ENCODE assay signal across 13 cellular contexts in the genomic region with DNA sequence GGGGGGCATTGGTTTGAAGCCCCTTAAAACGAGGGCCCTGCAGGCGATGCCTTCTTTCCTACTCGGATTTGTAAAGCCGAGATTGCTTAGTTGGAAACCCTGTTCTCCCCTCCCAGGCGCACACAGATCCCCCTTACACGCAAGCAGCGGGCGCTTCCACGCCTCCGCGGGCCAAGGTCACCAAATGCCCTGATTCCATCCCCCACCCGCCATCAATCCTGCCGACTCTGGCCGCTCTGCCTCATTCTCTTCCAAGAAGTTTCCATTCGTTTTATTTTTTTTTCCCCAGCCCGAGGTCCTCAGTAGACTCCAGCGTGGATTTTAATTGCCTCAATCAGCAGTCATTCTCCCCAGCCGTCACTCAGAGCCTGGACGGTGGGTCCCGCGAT. TPM values are rescaled to one million over a fixed set of nuclear protein-coding genes. Genes with fewer than 3 reads are reported as not detected.
DNase-seq lines count a peak whose midpoint lies in the region; ATAC-seq and TF ChIP-seq lines count a peak whose summit lies in the region.
"Had no signal": no experiment of that assay in that cellular context is flagged by ENCODE, and none has a peak within 500 bp of the region (broad histone marks: within the 10 kb centered on the region; RNA-seq: fewer than 3 reads in every experiment).

No MANE protein-coding gene starts in this region.

- peaks cover 99% of the 10 kb centered on the region for H3K27me3 ChIP-seq in HUES64 (ENCODE audit: insufficient read depth, low read length)

- under 1% methylated on average over 21 of the region's 21 CpGs for WGBS in HUES64

- CTCF ChIA-PET in RWPE1 (lab: Yijun Ruan, JAX), result no interaction called here

- H3K4me1 ChIP-seq in HUES64 (ENCODE audit: insufficient read depth, low read length), result peaks cover 37% of the 10 kb centered on the region

- H3K27ac ChIP-seq in HUES64 (ENCODE audit: low read depth, low read length) (no peak overlapping the region), cingulate gyrus (ENCODE audit: low read depth, low read length) (peak overlapping the region; percentile 19), RWPE1 (no peak overlapping the region)

- H3K9ac ChIP-seq in HUES64 (ENCODE audit: low read depth, low read length), result peak overlapping the region; percentile 34

- H3K36me3 Mint-ChIP-seq in neural crest cell (ENCODE audit: low read depth), result no peaks in the 10 kb centered on the region

- peak overlapping the region; percentile 53 for H3K4me3 ChIP-seq in HUES64 (ENCODE audit: low read length)

- no peak overlapping the region for H3K27ac Mint-ChIP-seq in neural crest cell (ENCODE audit: unreplicated experiment)
- H3K27ac Mint-ChIP-seq: dendritic cell treated with granulocyte-macrophage colony-stimulating factor and Interleukin-4, amounts not matched to agents 40 ng/mL and 50 ng/mL, for 4 days had no signal

- peaks cover 26% of the 10 kb centered on the region for H3K27me3 Mint-ChIP-seq in neural crest cell (ENCODE audit: low read depth)

- no peaks in the 10 kb centered on the region for H3K9me3 Mint-ChIP-seq in neural crest cell
- H3K9me3 Mint-ChIP-seq: activated T-helper 1 cell treated with anti-CD3 and anti-CD28 coated beads, Interleukin-12 subunit alpha, Interleukin-12 subunit beta, Interleukin-2, Interleukin-4 antibody, amounts not matched to agents 30 ng/mL and 10 ng/mL and 1 ng/mL, durations not matched to agents 14 hours and 24 hours and 36 hours; dendritic cell treated with granulocyte-macrophage colony-stimulating factor and Interleukin-4, amounts not matched to agents 40 ng/mL and 50 ng/mL, for 4 days had no signal

- POLR2A ChIA-PET in RWPE1 (lab: Yijun Ruan, JAX; ENCODE audit: low non-redundant PET), result no interaction called here

- ATAC-seq in HG03457 (IDR thresholded peaks at IDR 0.05; ENCODE audit: unreplicated experiment), result no peak
- ATAC-seq: PC-3 had no signal

- no peaks in the 10 kb centered on the region for H3K36me3 ChIP-seq in HUES64 (ENCODE audit: insufficient read depth, low read length)

- H3K4me3 Mint-ChIP-seq in neural crest cell, result peak overlapping the region; percentile 47
- H3K4me3 Mint-ChIP-seq: activated T-helper 1 cell treated with anti-CD3 and anti-CD28 coated beads, Interleukin-12 subunit alpha, Interleukin-12 subunit beta, Interleukin-2, Interleukin-4 antibody, amounts not matched to agents 30 ng/mL and 10 ng/mL and 1 ng/mL, durations not matched to agents 14 hours and 24 hours and 36 hours had no signal

- H3K9me3 ChIP-seq in HUES64 (ENCODE audit: insufficient read depth, low read depth, low read length), result no peaks in the 10 kb centered on the region

- H3K4me1 Mint-ChIP-seq in neural crest cell, result peaks cover 37% of the 10 kb centered on the region

- DNase-seq in NCI-H1436 (lab: John Stamatoyannopoulos, UW) (peak; percentile 64), NCI-H1436 treated with DMSO at 0.1 percent for 48 hours (lab: John Stamatoyannopoulos, UW) (no peak), neural crest cell (ENCODE audit: low read depth, low spot score) (no peak), SK-N-DZ (ENCODE audit: low spot score) (no peak), RWPE1 (ENCODE audit: low spot score) (no peak)
- DNase-seq: 8988T, NCI-H1694, PC-3 had no signal

- TF ChIP-seq CTCF in neural crest cell (conservative IDR thresholded peaks at IDR 0.05), result no peak
- no peak for TF ChIP-seq CTCF in RWPE1 (conservative IDR thresholded peaks at IDR 0.05; ENCODE audit: low read depth)

RNA-seq across cellular contexts. Expression of gene GAD2, which starts 1.0 kb away (rescaled TPM):
- 2.3 TPM for polyA plus RNA-seq in HUES64 (2013, experiment 1 of 2)
- polyA plus RNA-seq in HUES64 (2013, experiment 2 of 2), result 1.4 TPM
- 0.14 TPM in 1 of 2 replicates, not detected in the other for total RNA-seq in neural crest cell
- not detected in 2 replicates for polyA plus RNA-seq in SK-N-DZ (2014; cell fraction: cytosol; rRNA removed)
- not detected in 2 replicates for polyA plus RNA-seq in SK-N-DZ (2014; cell fraction: nucleus; rRNA removed)
- total RNA-seq: activated T-helper 1 cell treated with anti-CD3 and anti-CD28 coated beads, Interleukin-12 subunit alpha, Interleukin-12 subunit beta, Interleukin-2, Interleukin-4 antibody, amounts not matched to agents 30 ng/mL and 10 ng/mL and 1 ng/mL, durations not matched to agents 14 hours and 24 hours and 36 hours; PC-3 had no signal
